Comparison of ENCODE assay signal across 27 cellular contexts in genomic region chr1:186479162-186479561, GRCh38. TPM values are rescaled to one million over a fixed set of nuclear protein-coding genes. Genes with fewer than 3 reads are reported as not detected.
"Had no signal": no experiment of that assay in that cellular context is flagged by ENCODE, and none has a peak within 500 bp of the region (broad histone marks: within the 10 kb centered on the region; RNA-seq: fewer than 3 reads in every experiment).

No MANE protein-coding gene starts in this region.

- H3K4me2 ChIP-seq: KMS-11 had no signal

- H3K36me3 Mint-ChIP-seq: activated CD8-positive, alpha-beta memory T cell treated with anti-CD3 and anti-CD28 coated beads, Interleukin-2, amount 10 ng/mL, durations not matched to agents 7 days and 5 days; activated naive CD4-positive, alpha-beta T cell treated with anti-CD3 and anti-CD28 coated beads, Interleukin-2, amount 10 ng/mL, durations not matched to agents 7 days and 5 days; activated naive CD8-positive, alpha-beta T cell treated with anti-CD3 and anti-CD28 coated beads for 36 hours had no signal

- DNase-seq: activated B cell treated with CpG ODN at 0.5 μM for 24 hours; activated CD4-positive, alpha-beta T cell treated with anti-CD3 and anti-CD28 coated beads for 1 hour; activated CD4-positive, alpha-beta T cell treated with anti-CD3 and anti-CD28 coated beads, Interleukin-2, amount 10 ng/mL, durations not matched to agents 24 days and 14 days; activated CD4-positive, alpha-beta T cell treated with anti-CD3 and anti-CD28 coated beads, Interleukin-2, amount 50 U/mL, for 48 hours; activated CD8-positive, alpha-beta memory T cell treated with anti-CD3 and anti-CD28 coated beads, Interleukin-2, amount 10 ng/mL, durations not matched to agents 7 days and 5 days; activated gamma-delta T cell; activated naive CD4-positive, alpha-beta T cell treated with anti-CD3 and anti-CD28 coated beads, Interleukin-2, amount 10 ng/mL, durations not matched to agents 7 days and 5 days; activated naive CD8-positive, alpha-beta T cell treated with anti-CD3 and anti-CD28 coated beads for 36 hours; activated T-cell treated with anti-CD3 and anti-CD28 coated beads, Interleukin-2, amount 50 U/mL, for 48 hours; brain microvascular endothelial cell; MG63; MV-4-11; NCI-H1092 treated with DMSO at 0.1 percent for 48 hours; NCI-H1930; NCI-H345; NCI-H510A; NK-92 treated with Interleukin-12 subunit alpha and Interleukin-12 subunit beta, amount 100 ng/mL, for 24 hours; Peyer's patch; Right ventricle myocardium superior; T-helper 17 cell; T-helper 9 cell had no signal

- H3K27me3 Mint-ChIP-seq: activated B cell treated with CpG ODN at 0.5 μM for 24 hours; activated CD8-positive, alpha-beta memory T cell treated with anti-CD3 and anti-CD28 coated beads, Interleukin-2, amount 10 ng/mL, durations not matched to agents 7 days and 5 days; activated naive CD4-positive, alpha-beta T cell treated with anti-CD3 and anti-CD28 coated beads, Interleukin-2, amount 10 ng/mL, durations not matched to agents 7 days and 5 days; activated naive CD8-positive, alpha-beta T cell treated with anti-CD3 and anti-CD28 coated beads for 36 hours; activated T-helper 17 cell treated with anti-CD3 and anti-CD28 coated beads, Interleukin-2, amount 50 U/mL, for 72 hours had no signal

- H3K4me1 ChIP-seq: Peyer's patch had no signal

- H3K4me3 Mint-ChIP-seq: activated B cell treated with CpG ODN at 0.5 μM for 24 hours; activated CD4-positive, alpha-beta T cell treated with anti-CD3 and anti-CD28 coated beads, Interleukin-2, amount 10 ng/mL, durations not matched to agents 24 days and 14 days; activated CD8-positive, alpha-beta memory T cell treated with anti-CD3 and anti-CD28 coated beads, Interleukin-2, amount 10 ng/mL, durations not matched to agents 7 days and 5 days; activated naive CD4-positive, alpha-beta T cell treated with anti-CD3 and anti-CD28 coated beads, Interleukin-2, amount 10 ng/mL, durations not matched to agents 7 days and 5 days; activated naive CD8-positive, alpha-beta T cell treated with anti-CD3 and anti-CD28 coated beads for 36 hours; activated T-helper 17 cell treated with anti-CD3 and anti-CD28 coated beads, Interleukin-2, amount 50 U/mL, for 72 hours; T-helper 17 cell had no signal

- H3K27me3 ChIP-seq: brain microvascular endothelial cell, cardiac muscle cell, MG63, Peyer's patch, SJSA1 had no signal

- H3K9me3 Mint-ChIP-seq: activated B cell treated with CpG ODN at 0.5 μM for 24 hours; activated CD4-positive, alpha-beta T cell treated with anti-CD3 and anti-CD28 coated beads, Interleukin-2, amount 10 ng/mL, durations not matched to agents 24 days and 14 days; activated naive CD4-positive, alpha-beta T cell treated with anti-CD3 and anti-CD28 coated beads, Interleukin-2, amount 10 ng/mL, durations not matched to agents 7 days and 5 days; activated naive CD8-positive, alpha-beta T cell treated with anti-CD3 and anti-CD28 coated beads for 36 hours; activated T-helper 17 cell treated with anti-CD3 and anti-CD28 coated beads, Interleukin-2, amount 50 U/mL, for 72 hours had no signal

- H3K27ac ChIP-seq: brain microvascular endothelial cell, cardiac muscle cell, KMS-11, Peyer's patch, RWPE1, SJSA1 had no signal

- H3K9ac ChIP-seq: KMS-11 had no signal

- H3K27ac Mint-ChIP-seq: activated B cell treated with CpG ODN at 0.5 μM for 24 hours; activated CD4-positive, alpha-beta T cell treated with anti-CD3 and anti-CD28 coated beads, Interleukin-2, amount 10 ng/mL, durations not matched to agents 24 days and 14 days; activated CD8-positive, alpha-beta memory T cell treated with anti-CD3 and anti-CD28 coated beads, Interleukin-2, amount 10 ng/mL, durations not matched to agents 7 days and 5 days; activated naive CD4-positive, alpha-beta T cell treated with anti-CD3 and anti-CD28 coated beads, Interleukin-2, amount 10 ng/mL, durations not matched to agents 7 days and 5 days; activated naive CD8-positive, alpha-beta T cell treated with anti-CD3 and anti-CD28 coated beads for 36 hours; activated T-helper 17 cell treated with anti-CD3 and anti-CD28 coated beads, Interleukin-2, amount 50 U/mL, for 72 hours; T-helper 17 cell had no signal

- H3K36me3 ChIP-seq: brain microvascular endothelial cell, cardiac muscle cell, MG63, Peyer's patch, SJSA1 had no signal

- H3K4me3 ChIP-seq: cardiac muscle cell, MG63, Peyer's patch, SJSA1 had no signal

- H3K4me1 Mint-ChIP-seq: activated B cell treated with CpG ODN at 0.5 μM for 24 hours; activated CD4-positive, alpha-beta T cell treated with anti-CD3 and anti-CD28 coated beads, Interleukin-2, amount 10 ng/mL, durations not matched to agents 24 days and 14 days; activated CD8-positive, alpha-beta memory T cell treated with anti-CD3 and anti-CD28 coated beads, Interleukin-2, amount 10 ng/mL, durations not matched to agents 7 days and 5 days; activated naive CD4-positive, alpha-beta T cell treated with anti-CD3 and anti-CD28 coated beads, Interleukin-2, amount 10 ng/mL, durations not matched to agents 7 days and 5 days; activated T-helper 17 cell treated with anti-CD3 and anti-CD28 coated beads, Interleukin-2, amount 50 U/mL, for 72 hours had no signal

RNA-seq across cellular contexts. Expression of gene PDC, which starts 18.2 kb away (rescaled TPM):
- polyA plus RNA-seq: adipose tissue, cardiac muscle cell had no signal
